ENCODE assay signal across 8 cellular contexts in the genomic region with DNA sequence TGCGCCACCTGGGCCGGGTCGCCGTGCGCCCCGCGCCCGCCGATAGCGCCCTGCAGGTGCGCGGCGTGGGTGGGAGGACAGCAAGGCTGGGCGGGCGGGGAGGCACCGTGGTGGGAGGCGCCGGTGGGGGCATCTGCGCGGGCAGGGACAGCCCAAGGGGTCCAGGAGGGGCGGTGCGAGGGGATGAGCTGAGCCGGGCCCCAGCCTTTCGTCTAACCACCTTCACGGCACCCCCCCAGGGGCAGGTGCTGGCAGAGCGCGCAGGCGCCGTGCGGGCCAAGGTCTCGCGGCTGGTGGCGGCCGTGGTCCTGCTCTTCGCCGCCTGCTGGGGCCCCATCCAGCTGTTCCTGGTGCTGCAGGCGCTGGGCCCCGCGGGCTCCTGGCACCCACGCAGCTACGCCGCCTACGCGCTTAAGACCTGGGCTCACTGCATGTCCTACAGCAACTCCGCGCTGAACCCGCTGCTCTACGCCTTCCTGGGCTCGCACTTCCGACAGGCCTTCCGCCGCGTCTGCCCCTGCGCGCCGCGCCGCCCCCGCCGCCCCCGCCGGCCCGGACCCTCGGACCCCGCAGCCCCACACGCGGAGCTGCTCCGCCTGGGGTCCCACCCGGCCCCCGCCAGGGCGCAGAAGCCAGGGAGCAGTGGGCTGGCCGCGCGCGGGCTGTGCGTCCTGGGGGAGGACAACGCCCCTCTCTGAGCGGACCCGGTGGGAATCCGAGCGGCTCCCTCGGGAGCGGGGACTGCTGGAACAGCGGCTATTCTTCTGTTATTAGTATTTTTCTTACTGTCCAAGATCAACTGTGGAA. TPM values are rescaled to one million over a fixed set of nuclear protein-coding genes. Genes with fewer than 3 reads are reported as not detected.
DNase-seq lines count a peak whose midpoint lies in the region; ATAC-seq and TF ChIP-seq lines count a peak whose summit lies in the region.

No MANE protein-coding gene starts in this region.

- no peak for TF ChIP-seq CTCF in hepatocyte (IDR thresholded peaks at IDR 0.05; ENCODE audit: poor library complexity)

- WGBS in hepatocyte (ENCODE audit: low lambda C conversion rate, missing lambda C conversion rate): 4% methylated on average over 62 of the region's 84 CpGs

- H3K4me3 ChIP-seq in hepatocyte: peak overlapping the region; percentile 4

- ATAC-seq in GM18505 (IDR thresholded peaks at IDR 0.05; ENCODE audit: unreplicated experiment) (no peak), GM18867 (IDR thresholded peaks at IDR 0.05; ENCODE audit: unreplicated experiment) (no peak)

- H3K4me1 ChIP-seq in hepatocyte (ENCODE audit: insufficient read depth): peaks cover 32% of the 10 kb centered on the region

- peak overlapping the region; percentile 94 for H3K4me2 ChIP-seq in hepatocyte

- H3K9me2 ChIP-seq in hepatocyte (replicated peaks; ENCODE audit: insufficient read depth): no peaks in the 10 kb centered on the region

- DNase-seq in NCI-H2107 treated with DMSO at 0.1 percent for 48 hours (lab: John Stamatoyannopoulos, UW; ENCODE audit: unreplicated experiment) (peak; percentile 60), activated T-cell treated with anti-CD3 and anti-CD28 coated beads for 48 hours (ENCODE audit: low read depth) (peak; percentile 65), hepatocyte (ENCODE audit: low spot score) (peak; percentile 77), inferior parietal cortex (ENCODE audit: extremely low spot score) (no peak), occipital lobe (lab: John Stamatoyannopoulos, UW) (no peak)
- peak; percentile 58 to 76 (median 72) for DNase-seq in stimulated activated naive CD4-positive, alpha-beta T cell (lab: John Stamatoyannopoulos, UW)

- no peaks in the 10 kb centered on the region for H3K36me3 ChIP-seq in hepatocyte (replicated peaks; ENCODE audit: insufficient read depth, low read depth)

- no peaks in the 10 kb centered on the region for H4K20me1 ChIP-seq in hepatocyte (ENCODE audit: insufficient read depth, poor library complexity, severe bottlenecking)

- peak; percentile 33 for TF ChIP-seq POLR2A in GM18505 (IDR thresholded peaks at IDR 0.05; ENCODE audit: borderline replicate concordance, extremely low read depth, insufficient read depth, insufficient read length)

- no peak overlapping the region for H2AFZ ChIP-seq in hepatocyte

- no peaks in the 10 kb centered on the region for H3K9me3 ChIP-seq in hepatocyte (ENCODE audit: low read depth)

- peaks cover 34% of the 10 kb centered on the region for H3K27me3 ChIP-seq in hepatocyte

- peaks cover 16% of the 10 kb centered on the region for H3K79me2 ChIP-seq in hepatocyte

- H3K27ac ChIP-seq in hepatocyte: no peak overlapping the region

RNA-seq across cellular contexts. Expression of a gene that starts 3.1 kb away (rescaled TPM):
- 1.3 and 1.4 TPM in 2 replicates for total RNA-seq in hepatocyte
- 2.1 and 4.2 TPM in 2 replicates for polyA plus RNA-seq in hepatocyte
- total RNA-seq in occipital lobe: not detected

RNA-seq across cellular contexts. Expression of a gene that starts 5.6 kb away (rescaled TPM):
- total RNA-seq in hepatocyte (95.9 and 122 TPM in 2 replicates), occipital lobe (8.0 TPM)
- 180 and 203 TPM in 2 replicates for polyA plus RNA-seq in hepatocyte

RNA-seq across cellular contexts. Expression of a gene that starts 7.2 kb away (rescaled TPM):
- total RNA-seq in hepatocyte (42.2 and 44.1 TPM in 2 replicates), occipital lobe (31.4 TPM)
- polyA plus RNA-seq in hepatocyte: 86.6 and 88.2 TPM in 2 replicates

RNA-seq across cellular contexts. Expression of a gene that starts 27.0 kb away (rescaled TPM):
- total RNA-seq in hepatocyte (not detected in 2 replicates), occipital lobe (not detected)
- not detected in 2 replicates for polyA plus RNA-seq in hepatocyte

RNA-seq across cellular contexts. Expression of a gene that starts 27.3 kb away (rescaled TPM):
- total RNA-seq in hepatocyte (24.4 and 32.1 TPM in 2 replicates), occipital lobe (17.9 TPM)
- polyA plus RNA-seq in hepatocyte: 80.9 and 111 TPM in 2 replicates

Comparison
In these comparisons a context has a peak if more than half of its experiments do, and no peak if none do; other contexts are left out.
1. DNase-seq: peak in NCI-H2107 treated with DMSO at 0.1 percent for 48 hours (single experiment), activated T-cell treated with anti-CD3 and anti-CD28 coated beads for 48 hours (single experiment), hepatocyte (single experiment) and stimulated activated naive CD4-positive, alpha-beta T cell (6 of 6); none in inferior parietal cortex (single experiment) and occipital lobe (single experiment).
2. RNA of a gene that starts 5.6 kb away (total RNA-seq): 95.9 to 122 TPM in hepatocyte; 8.0 TPM in occipital lobe (single experiment); every median in the first group is over 10 times any median in the second.